In genomic region chr4:169212981-169213380, GRCh38 we compare ENCODE assay signal across 29 cellular contexts.
"Had no signal": no experiment of that assay in that cellular context is flagged by ENCODE, and none has a peak within 500 bp of the region (broad histone marks: within the 10 kb centered on the region; RNA-seq: fewer than 3 reads in every experiment).

No MANE protein-coding gene starts in this region.

- H3K9me3 ChIP-seq: neutrophil, ovary, right lobe of liver, testis, thyroid gland, transverse colon, upper lobe of right lung had no signal

- H2AFZ ChIP-seq: hepatocyte, neural progenitor cell had no signal

- H3K4me2 ChIP-seq: hepatocyte, neural progenitor cell, smooth muscle cell had no signal

- H3K9me3 Mint-ChIP-seq: natural killer cell had no signal

- H3K4me3 Mint-ChIP-seq: mesothelial cell of epicardium; natural killer cell; nephron progenitor cell; neural progenitor cell; stimulated activated naive B cell treated with anti-CD40 and anti-IgM and Interleukin-4, amounts not matched to agents 10 μg/mL and 1 μg/mL and 100 μg/mL, for 72 hours had no signal

- FAIRE-seq: kidney, urothelium cell line had no signal

- H3K27me3 Mint-ChIP-seq: naive B cell; progenitor cell of endocrine pancreas; stimulated activated naive B cell treated with anti-CD40 and anti-IgM and Interleukin-4, amounts not matched to agents 10 μg/mL and 1 μg/mL and 100 μg/mL, for 72 hours had no signal

- H3K36me3 ChIP-seq: neural progenitor cell, neutrophil, ovary, right atrium auricular region, right lobe of liver, thyroid gland, upper lobe of right lung had no signal

- H3K27ac ChIP-seq: hepatocyte, left ventricle myocardium inferior, neural progenitor cell, neutrophil, ovary, right atrium auricular region, right lobe of liver, stomach, testis, thyroid gland, transverse colon, upper lobe of right lung had no signal

- H3K4me1 ChIP-seq: right lobe of liver, testis, upper lobe of right lung had no signal

- H3K4me3 ChIP-seq: hepatocyte, left ventricle myocardium inferior, lung, neural progenitor cell, ovary, right atrium auricular region, right lobe of liver, smooth muscle cell, stomach, testis, thyroid gland, transverse colon, upper lobe of right lung had no signal

- H3K27ac Mint-ChIP-seq: natural killer cell; nephron progenitor cell; neural progenitor cell; stimulated activated naive B cell treated with anti-CD40 and anti-IgM and Interleukin-4, amounts not matched to agents 10 μg/mL and 1 μg/mL and 100 μg/mL, for 72 hours had no signal

- H3K27me3 ChIP-seq: hepatocyte, neural progenitor cell, neutrophil, ovary, right atrium auricular region, right lobe of liver, stomach, testis, thyroid gland, transverse colon, upper lobe of right lung had no signal

- ATAC-seq: natural killer cell; right lobe of liver; stimulated activated naive B cell treated with anti-CD40 and anti-IgM and Interleukin-4, amounts not matched to agents 10 μg/mL and 1 μg/mL and 100 μg/mL, for 72 hours; stimulated activated naive CD8-positive, alpha-beta T cell treated with anti-CD3 and anti-CD28 coated beads, Interleukin-15, Interleukin-2, amounts not matched to agents 100 U/mL and 50 U/mL, for 24 hours; upper lobe of right lung had no signal

- H3K9ac ChIP-seq: neural progenitor cell had no signal

- DNase-seq: kidney; left ventricle myocardium inferior; mesendoderm; naive B cell; natural killer cell; nephron progenitor cell; occipital lobe; ovary; right lobe of liver; stimulated activated CD4-positive, alpha-beta T cell treated with anti-CD3 and anti-CD28 coated beads, Interleukin-1b, Interleukin-23, amount 100 ng/mL, for 48 hours; stimulated activated CD4-positive, alpha-beta T cell treated with anti-CD3 and anti-CD28 coated beads, Interleukin-2, amount 100 ng/mL, for 48 hours; stimulated activated CD4-positive, alpha-beta T cell treated with anti-CD3 and anti-CD28 coated beads, Interleukin-4, amount 100 ng/mL, for 4 hours; stimulated activated CD8-positive, alpha-beta memory T cell treated with anti-CD3 and anti-CD28 coated beads, Interleukin-4, amount 100 ng/mL, for 48 hours; stimulated activated naive B cell treated with anti-CD40 and anti-IgM and Interleukin-4, amounts not matched to agents 10 μg/mL and 1 μg/mL and 100 μg/mL, for 72 hours; stimulated activated naive CD8-positive, alpha-beta T cell treated with anti-CD3 and anti-CD28 coated beads, Interleukin-15, Interleukin-2, amounts not matched to agents 100 U/mL and 50 U/mL, for 24 hours; stomach; testis; thyroid gland; transverse colon; upper lobe of right lung had no signal
